13 cellular contexts compared by ENCODE assay signal in the genomic region with DNA sequence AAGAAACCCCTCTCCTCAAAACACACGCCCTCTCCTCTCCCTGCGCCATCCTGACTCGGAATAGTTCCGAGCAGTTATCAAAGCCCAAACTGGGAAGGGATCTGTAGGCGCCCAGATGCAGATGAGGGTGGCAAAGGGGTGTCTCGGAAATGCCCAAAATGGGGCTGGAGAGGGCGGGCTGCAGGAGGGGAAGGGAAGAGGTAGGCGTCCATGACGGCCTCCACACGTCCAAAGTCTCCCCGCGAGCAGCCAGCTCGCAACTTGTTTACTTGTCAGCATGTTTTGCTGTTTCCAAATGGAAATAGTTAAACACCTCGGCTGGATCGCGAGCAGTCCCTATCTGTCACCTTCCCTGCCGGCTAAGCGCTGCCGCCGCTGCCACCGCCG. TPM values are rescaled to one million over a fixed set of nuclear protein-coding genes. Genes with fewer than 3 reads are reported as not detected.
DNase-seq lines count a peak whose midpoint lies in the region; ATAC-seq and TF ChIP-seq lines count a peak whose summit lies in the region.
"Had no signal": no experiment of that assay in that cellular context is flagged by ENCODE, and none has a peak within 500 bp of the region (broad histone marks: within the 10 kb centered on the region; RNA-seq: fewer than 3 reads in every experiment).

No MANE protein-coding gene starts in this region.

- no peak for TF ChIP-seq POLR2A in upper lobe of left lung (IDR thresholded peaks at IDR 0.05)

- no peak overlapping the region for H3K27ac Mint-ChIP-seq in naive B cell

- H3K27me3 ChIP-seq in cardiac muscle cell (peaks cover 66% of the 10 kb centered on the region), upper lobe of left lung (peaks cover 0 to 40% (median 13%) of the 10 kb centered on the region in 4 donors)

- intact Hi-C loops in cardiac septum (cut with DNase I), result no loop called here

- H3K36me3 ChIP-seq in cardiac muscle cell, result no peaks in the 10 kb centered on the region
- no peaks in the 10 kb centered on the region for H3K36me3 ChIP-seq in upper lobe of left lung
- H3K36me3 ChIP-seq: left lung, SJSA1 had no signal

- H3K27ac ChIP-seq in cardiac muscle cell, result no peak overlapping the region
- H3K27ac ChIP-seq in upper lobe of left lung, result no peak overlapping the region
- H3K27ac ChIP-seq: left lung, SJSA1 had no signal

- H3K4me3 Mint-ChIP-seq in naive B cell, result peak overlapping the region in 5 of 8 donors; percentile 6 to 82 (median 41)

- TF ChIP-seq CTCF in cardiac muscle cell (IDR thresholded peaks at IDR 0.05; ENCODE audit: low read depth, low read length), result no peak
- TF ChIP-seq CTCF in upper lobe of left lung (IDR thresholded peaks at IDR 0.05), result no peak

- DNase-seq in cardiac muscle cell (ENCODE audit: low read depth in 1 of 2, low spot score in 1 of 2), result no peak
- no peak for DNase-seq in cardiac septum (ENCODE audit: low spot score)
- DNase-seq in cerebellar cortex (ENCODE audit: low spot score), result peak; percentile 28
- DNase-seq in naive B cell, result no peak
- no peak for DNase-seq in upper lobe of left lung
- no peak for DNase-seq in NCI-H2196 (lab: John Stamatoyannopoulos, UW; ENCODE audit: unreplicated experiment)
- DNase-seq in ecto neural progenitor cell (ENCODE audit: low spot score), result no peak
- DNase-seq: KBM-7; NCI-H2227 treated with DMSO at 0.1 percent for 48 hours; stimulated activated naive CD4-positive, alpha-beta T cell had no signal

- peaks cover 14 to 34% (median 23%) of the 10 kb centered on the region in 3 donors for H3K4me1 Mint-ChIP-seq in naive B cell

- H3K9me3 ChIP-seq in cardiac muscle cell (ENCODE audit: low read depth), result no peaks in the 10 kb centered on the region
- no peaks in the 10 kb centered on the region for H3K9me3 ChIP-seq in upper lobe of left lung
- H3K9me3 ChIP-seq: left lung, SJSA1 had no signal

- no peak for TF ChIP-seq EP300 in upper lobe of left lung (IDR thresholded peaks at IDR 0.05)

- no peaks in the 10 kb centered on the region for H3K36me3 Mint-ChIP-seq in naive B cell

- 4% methylated on average over 18 to 22 of the region's 22 CpGs for WGBS in upper lobe of left lung, 2 donors

- H3K27me3 Mint-ChIP-seq in naive B cell, result peaks cover 45 to 90% (median 79%) of the 10 kb centered on the region in 3 donors

- H3K9me3 Mint-ChIP-seq in naive B cell, result peaks cover 0 to 2% (median 0%) of the 10 kb centered on the region in 7 donors

- H3K4me1 ChIP-seq in cardiac muscle cell (ENCODE audit: low read depth), result no peaks in the 10 kb centered on the region
- H3K4me1 ChIP-seq in upper lobe of left lung, result peaks cover 14 to 34% (median 19%) of the 10 kb centered on the region in 4 donors

- no peak for ATAC-seq in naive B cell (ENCODE audit: low read depth in 2 of 2)
- ATAC-seq in upper lobe of left lung (ENCODE audit: low FRiP score in 2 of 2), result no peak
- no peak for ATAC-seq in HG02642 (IDR thresholded peaks at IDR 0.05; ENCODE audit: poor library complexity, unreplicated experiment)

- H3K4me3 ChIP-seq in cardiac muscle cell, result peak overlapping the region; percentile 62
- peak overlapping the region in 3 of 4 donors; percentile 26 to 40 (median 38) for H3K4me3 ChIP-seq in upper lobe of left lung
- H3K4me3 ChIP-seq: SJSA1 had no signal

RNA-seq across cellular contexts. Expression of gene NTRK3, which starts 1.4 kb away (rescaled TPM):
- total RNA-seq in cardiac muscle cell (4.4 and 6.2 TPM in 2 replicates), cardiac septum (3.7 TPM), upper lobe of left lung (10 to 100 TPM in 1 of 6 donors, 1 to 10 TPM in 5; 1.4 to 11.5 (median 2.4) TPM)
- polyA plus RNA-seq in cardiac muscle cell (3.3 and 7.8 TPM in 2 replicates), naive B cell (ENCODE audit: low read depth in 6 of 6) (not detected)
- total RNA-seq: SJSA1 had no signal
